ENCODE assay signal across 30 cellular contexts in the genomic region with DNA sequence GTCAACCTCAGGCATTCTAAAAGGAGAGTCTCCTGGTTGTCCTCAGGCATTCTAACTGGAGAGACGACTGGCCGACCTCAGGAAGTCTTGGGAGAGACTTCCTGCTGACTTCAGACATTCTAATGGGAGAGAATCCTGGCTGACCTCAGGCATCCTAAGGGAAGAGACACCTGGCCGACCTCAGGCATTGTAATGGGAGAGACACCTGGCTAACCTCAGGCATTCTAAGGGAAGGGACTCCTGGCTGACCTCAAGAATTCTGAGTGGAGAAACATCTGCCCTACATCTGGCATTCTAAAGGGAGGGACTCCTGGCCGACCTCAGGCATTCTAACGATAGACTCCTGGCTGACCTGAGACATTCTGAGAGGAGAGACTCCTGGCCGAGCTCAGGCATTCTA.
"Had no signal": no experiment of that assay in that cellular context is flagged by ENCODE, and none has a peak within 500 bp of the region (broad histone marks: within the 10 kb centered on the region; RNA-seq: fewer than 3 reads in every experiment).

No MANE protein-coding gene starts in this region.

- H3K27ac ChIP-seq: ascending aorta, coronary artery, dorsolateral prefrontal cortex, esophagus muscularis mucosa, foreskin keratinocyte, gastrocnemius medialis, heart left ventricle, VCaP had no signal

- H3K9me3 ChIP-seq: gastrocnemius medialis had no signal

- H3K4me1 ChIP-seq: ascending aorta, esophagus muscularis mucosa, foreskin keratinocyte, gastrocnemius medialis, heart left ventricle had no signal

- H3K4me3 ChIP-seq: ascending aorta, coronary artery, dorsolateral prefrontal cortex, esophagus muscularis mucosa, gastrocnemius medialis, heart left ventricle had no signal

- H3K27ac Mint-ChIP-seq: activated CD8-positive, alpha-beta T cell treated with anti-CD3 and anti-CD28 coated beads for 36 hours; activated naive CD8-positive, alpha-beta T cell treated with anti-CD3 and anti-CD28 coated beads for 36 hours; activated T-helper 17 cell treated with anti-CD3 and anti-CD28 coated beads, Interleukin-2, amount 50 U/mL, for 72 hours; brain; dendritic cell treated with granulocyte-macrophage colony-stimulating factor and Interleukin-4, amounts not matched to agents 40 ng/mL and 50 ng/mL, for 4 days; endodermal cell; WTC11 had no signal

- H3K4me1 Mint-ChIP-seq: activated naive CD8-positive, alpha-beta T cell treated with anti-CD3 and anti-CD28 coated beads for 36 hours; activated T-helper 17 cell treated with anti-CD3 and anti-CD28 coated beads, Interleukin-2, amount 50 U/mL, for 72 hours; brain; central memory CD8-positive, alpha-beta T cell; endodermal cell; WTC11 had no signal

- H3K27me3 Mint-ChIP-seq: activated CD8-positive, alpha-beta T cell treated with anti-CD3 and anti-CD28 coated beads for 36 hours; activated naive CD8-positive, alpha-beta T cell treated with anti-CD3 and anti-CD28 coated beads for 36 hours; activated T-helper 17 cell treated with anti-CD3 and anti-CD28 coated beads, Interleukin-2, amount 50 U/mL, for 72 hours; central memory CD8-positive, alpha-beta T cell; dendritic cell treated with granulocyte-macrophage colony-stimulating factor and Interleukin-4, amounts not matched to agents 40 ng/mL and 50 ng/mL, for 4 days had no signal

- H3K4me3 Mint-ChIP-seq: activated CD8-positive, alpha-beta T cell treated with anti-CD3 and anti-CD28 coated beads for 36 hours; activated naive CD8-positive, alpha-beta T cell treated with anti-CD3 and anti-CD28 coated beads for 36 hours; activated T-cell treated with anti-CD3 and anti-CD28 coated beads, Interleukin-2, amount 50 U/mL, for 4 hours; activated T-helper 17 cell treated with anti-CD3 and anti-CD28 coated beads, Interleukin-2, amount 50 U/mL, for 72 hours; brain; central memory CD8-positive, alpha-beta T cell; dendritic cell treated with granulocyte-macrophage colony-stimulating factor and Interleukin-4, amounts not matched to agents 40 ng/mL and 50 ng/mL, for 4 days; endodermal cell; WTC11 had no signal

- DNase-seq: activated CD4-positive, alpha-beta T cell treated with anti-CD3 and anti-CD28 coated beads for 1 hour; activated CD4-positive, alpha-beta T cell treated with anti-CD3 and anti-CD28 coated beads for 4 hours; activated CD4-positive, alpha-beta T cell treated with anti-CD3 and anti-CD28 coated beads, Interleukin-2, amount 50 U/mL, for 1 hour; activated CD4-positive, alpha-beta T cell treated with anti-CD3 and anti-CD28 coated beads, Interleukin-2, amount 50 U/mL, for 48 hours; activated CD8-positive, alpha-beta memory T cell treated with anti-CD3 and anti-CD28 coated beads for 24 hours; activated CD8-positive, alpha-beta T cell treated with anti-CD3 and anti-CD28 coated beads for 36 hours; activated effector memory CD4-positive, alpha-beta T cell treated with Interleukin-2 at 50 U/mL for 16 hours; activated gamma-delta T cell treated with Interleukin-2 at 50 U/mL for 16 hours; activated naive CD4-positive, alpha-beta T cell treated with anti-CD3 and anti-CD28 coated beads, Interleukin-2, amount 50 U/mL, for 16 hours; activated naive CD4-positive, alpha-beta T cell treated with Interleukin-2 at 50 U/mL for 16 hours; activated naive CD8-positive, alpha-beta T cell treated with anti-CD3 and anti-CD28 coated beads for 36 hours; activated T-cell treated with anti-CD3 and anti-CD28 coated beads, Interleukin-2, amount 50 U/mL, for 4 hours; dorsolateral prefrontal cortex; effector memory CD4-positive, alpha-beta T cell; endodermal cell; erythroblast; foreskin keratinocyte; gastrocnemius medialis; glutamatergic neuron; heart left ventricle; T-helper 2 cell had no signal

- H3K27me3 ChIP-seq: ascending aorta, dorsolateral prefrontal cortex, esophagus muscularis mucosa, foreskin keratinocyte, gastrocnemius medialis, heart left ventricle had no signal

- H3K36me3 Mint-ChIP-seq: activated naive CD8-positive, alpha-beta T cell treated with anti-CD3 and anti-CD28 coated beads for 36 hours; brain had no signal

- H3K36me3 ChIP-seq: ascending aorta, esophagus muscularis mucosa, gastrocnemius medialis, heart left ventricle had no signal
